ENCODE assay signal across 12 cellular contexts in the genomic region with DNA sequence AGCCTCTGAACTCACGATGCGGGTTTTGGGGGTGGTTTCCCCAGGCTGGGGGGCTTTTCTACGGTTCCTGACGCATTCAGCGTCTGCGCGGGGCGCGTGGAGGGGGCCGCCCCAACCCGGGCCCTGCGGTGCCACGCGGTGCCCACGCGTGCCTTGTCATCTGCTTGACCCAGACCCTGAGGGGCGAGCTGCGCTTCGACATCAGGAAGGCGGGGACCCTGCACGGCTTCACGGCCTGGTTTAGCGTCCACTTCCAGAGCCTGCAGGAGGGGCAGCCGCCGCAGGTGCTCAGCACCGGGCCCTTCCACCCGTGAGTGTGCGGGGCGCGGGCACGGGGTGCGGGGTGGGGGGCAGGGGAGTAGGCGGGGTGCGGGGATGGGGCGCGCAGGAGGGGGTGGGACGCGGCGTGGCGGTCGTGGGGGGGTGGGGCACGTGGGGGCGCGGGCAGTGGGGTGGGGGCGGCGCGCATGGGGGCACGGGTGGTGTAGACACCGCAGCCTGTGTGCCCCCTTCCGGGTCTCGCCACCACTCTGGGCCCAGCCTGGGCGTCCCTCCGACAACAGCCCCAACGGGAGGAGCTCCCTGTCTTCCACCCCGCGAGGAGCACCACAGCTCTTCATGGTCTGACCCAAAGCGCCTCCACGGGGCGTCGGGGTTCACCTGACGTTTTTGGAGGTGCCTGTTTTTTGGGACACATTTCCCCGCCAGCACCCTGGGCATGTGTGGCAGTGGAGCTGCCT. TPM values are rescaled to one million over a fixed set of nuclear protein-coding genes. Genes with fewer than 3 reads are reported as not detected.
DNase-seq lines count a peak whose midpoint lies in the region; ATAC-seq and TF ChIP-seq lines count a peak whose summit lies in the region.
"Had no signal": no experiment of that assay in that cellular context is flagged by ENCODE, and none has a peak within 500 bp of the region (broad histone marks: within the 10 kb centered on the region; RNA-seq: fewer than 3 reads in every experiment).

No MANE protein-coding gene starts in this region.

- no peak overlapping the region for H3K9ac ChIP-seq in HUES64 (ENCODE audit: low read depth, low read length)

- DNase-seq in fibroblast of mammary gland (ENCODE audit: low read depth) (no peak), omental fat pad (ENCODE audit: low spot score) (no peak), foreskin fibroblast (no peak), superior temporal gyrus (ENCODE audit: extremely low spot score) (no peak)
- DNase-seq: NCI-H1105 had no signal

- TF ChIP-seq CTCF in fibroblast of mammary gland (conservative IDR thresholded peaks at IDR 0.05; ENCODE audit: control insufficient read depth, insufficient read depth, low read depth, low read length) = no peak
- no peak for TF ChIP-seq CTCF in omental fat pad (IDR thresholded peaks at IDR 0.05)
- no peak for TF ChIP-seq CTCF in foreskin fibroblast (IDR thresholded peaks at IDR 0.05; ENCODE audit: low read depth, low read length)

- peak overlapping the region; percentile 37 for H3K4me3 ChIP-seq in ACC112 (ENCODE audit: low read depth, low read length)
- peak overlapping the region; percentile 40 for H3K4me3 ChIP-seq in HUES64 (ENCODE audit: low read length)
- H3K4me3 ChIP-seq in fibroblast of mammary gland (ENCODE audit: control insufficient read depth, low read depth, low read length) = peak overlapping the region; percentile 29
- H3K4me3 ChIP-seq in foreskin fibroblast (ENCODE audit: low read depth in 1 of 2, low read length in 2 of 2) = peak overlapping the region in 1 of 2 donors; percentile 39
- H3K4me3 ChIP-seq: GM12878 had no signal

- H3K27ac ChIP-seq in ACC112 (ENCODE audit: low read depth, low read length) (no peak overlapping the region), HUES64 (ENCODE audit: low read depth, low read length) (peak overlapping the region; percentile 62; the same call in 1 of the 2 replicates)

- H2AFZ ChIP-seq in ACC112 (ENCODE audit: low read length, unreplicated experiment) = peak overlapping the region; percentile 68

- 0 out of 2 replicates have a peak, but pooled peaks cover 1% of the 10 kb centered on the region for H3K9me3 ChIP-seq in HUES64 (ENCODE audit: insufficient read depth, low read depth, low read length)

- H3K36me3 ChIP-seq in ACC112 (ENCODE audit: insufficient read depth, low read length) (peaks cover 11% of the 10 kb centered on the region), HUES64 (ENCODE audit: insufficient read depth, low read length) (peaks cover 22% of the 10 kb centered on the region)

- H3K4me1 ChIP-seq in ACC112 (ENCODE audit: control insufficient read depth, insufficient read depth, low read length, unreplicated experiment) (no peaks in the 10 kb centered on the region), HUES64 (ENCODE audit: insufficient read depth, low read length) (0 out of 2 replicates have a peak, but pooled peaks cover 3% of the 10 kb centered on the region)

- ATAC-seq in omental fat pad (ENCODE audit: low FRiP score) = peak; percentile 23
- ATAC-seq in GM21367 (IDR thresholded peaks at IDR 0.05; ENCODE audit: unreplicated experiment) = no peak
- ATAC-seq in GM21529 (IDR thresholded peaks at IDR 0.05; ENCODE audit: unreplicated experiment) = no peak

- 89% methylated on average over 48 of the region's 62 CpGs for WGBS in HUES64

- H3K27me3 ChIP-seq in ACC112 (ENCODE audit: insufficient read depth, low read length) (no peaks in the 10 kb centered on the region), HUES64 (ENCODE audit: insufficient read depth, low read length) (peaks cover 4% of the 10 kb centered on the region)

- no peaks in the 10 kb centered on the region for H3K79me2 ChIP-seq in ACC112 (ENCODE audit: control insufficient read depth, insufficient read depth, low read length, unreplicated experiment)

RNA-seq across cellular contexts. Expression of a gene that starts 26.3 kb away (rescaled TPM):
- polyA plus RNA-seq in HUES64 (2013, experiment 1 of 2) = 48.1 TPM
- polyA plus RNA-seq in HUES64 (2013, experiment 2 of 2) = 51.5 TPM
- total RNA-seq in omental fat pad = 10 to 100 TPM; 77.0 to 87.8 (median 82.3) TPM

RNA-seq across cellular contexts. Expression of a gene that starts 56.9 kb away (rescaled TPM):
- 2.0 TPM for polyA plus RNA-seq in HUES64 (2013, experiment 1 of 2)
- polyA plus RNA-seq in HUES64 (2013, experiment 2 of 2) = 2.7 TPM
- 100 to 1,000 TPM in 3 of 4 donors, 10 to 100 TPM in 1; 75.0 to 252 (median 113) TPM for total RNA-seq in omental fat pad
- total RNA-seq: CD4-positive, CD25-positive, alpha-beta regulatory T cell; pulmonary artery endothelial cell had no signal
